ENCODE assay signal across 10 cellular contexts in the genomic region with DNA sequence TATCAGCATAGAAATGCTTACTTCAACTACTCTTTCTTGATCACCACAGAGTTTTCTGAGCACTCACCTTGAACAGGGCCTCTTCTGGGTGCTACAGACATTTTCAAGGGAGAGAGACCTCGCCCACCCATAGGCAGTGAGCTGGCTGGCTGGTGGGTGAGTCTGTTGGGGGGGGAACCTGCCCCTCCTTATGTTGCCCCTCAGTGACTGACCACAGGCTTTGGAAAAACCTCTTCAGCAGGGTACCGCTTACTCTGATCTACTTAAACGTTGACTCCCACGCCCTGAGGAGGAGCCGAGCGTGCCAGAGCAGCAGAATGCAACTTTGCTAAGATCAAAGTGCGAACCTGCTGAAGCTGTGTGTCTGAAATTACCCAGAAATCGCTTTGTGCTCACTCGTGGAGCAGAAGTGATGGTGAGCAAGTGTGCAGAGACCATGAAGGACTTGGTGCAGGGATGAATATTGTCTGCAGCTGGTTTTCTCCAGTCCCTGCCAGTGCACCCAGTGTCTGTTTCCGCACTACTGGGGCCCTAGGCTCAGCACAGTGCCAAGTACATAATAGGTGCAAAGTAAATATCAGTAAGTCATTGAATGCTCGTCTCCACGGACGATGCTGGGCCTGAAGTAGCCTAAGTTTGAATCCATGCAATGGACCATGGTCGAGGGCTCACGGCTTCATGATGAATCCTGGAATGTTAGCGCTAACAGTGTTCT.
A peak's percentile ranks its signal among the peaks of the same experiment; 100 is the strongest.
DNase-seq lines count a peak whose midpoint lies in the region; ATAC-seq and TF ChIP-seq lines count a peak whose summit lies in the region.
"Had no signal": no experiment of that assay in that cellular context is flagged by ENCODE, and none has a peak within 500 bp of the region (broad histone marks: within the 10 kb centered on the region; RNA-seq: fewer than 3 reads in every experiment).

No MANE protein-coding gene starts in this region.

- CTCF ChIA-PET in activated CD4-positive, alpha-beta T cell treated with anti-CD3 and anti-CD28 coated beads, Interleukin-2, amount 10 ng/mL, durations not matched to agents 7 days and 5 days (lab: Charles Lee) = interaction anchor here (0.6 to 1.2 kb wide), 5 partner anchors 10 to 338 kb away, joined by 3 to 4 read pairs (median 3); no protein-coding TSS in a partner anchor

- H3K4me1 ChIP-seq in foreskin keratinocyte = peaks cover 11% of the 10 kb centered on the region

- no peak overlapping the region for H3K27ac ChIP-seq in foreskin keratinocyte

- H3K27me3 Mint-ChIP-seq in activated CD4-positive, alpha-beta T cell treated with anti-CD3 and anti-CD28 coated beads, Interleukin-2, amount 10 ng/mL, durations not matched to agents 7 days and 5 days = no peaks in the 10 kb centered on the region
- H3K27me3 Mint-ChIP-seq in activated naive CD8-positive, alpha-beta T cell treated with anti-CD3 and anti-CD28 coated beads, Interleukin-2, amount 50 U/mL, for 24 hours = no peaks in the 10 kb centered on the region

- POLR2A ChIA-PET in activated CD4-positive, alpha-beta T cell treated with anti-CD3 and anti-CD28 coated beads, Interleukin-2, amount 10 ng/mL, durations not matched to agents 7 days and 5 days (lab: Charles Lee) = no interaction called here

- H3K4me3 Mint-ChIP-seq in activated CD4-positive, alpha-beta T cell treated with anti-CD3 and anti-CD28 coated beads, Interleukin-2, amount 10 ng/mL, durations not matched to agents 7 days and 5 days = peak overlapping the region; percentile 17
- peak overlapping the region; percentile 52 for H3K4me3 Mint-ChIP-seq in activated naive CD8-positive, alpha-beta T cell treated with anti-CD3 and anti-CD28 coated beads, Interleukin-2, amount 50 U/mL, for 24 hours

- peak overlapping the region; percentile 86 for H3K27ac Mint-ChIP-seq in activated CD4-positive, alpha-beta T cell treated with anti-CD3 and anti-CD28 coated beads, Interleukin-2, amount 10 ng/mL, durations not matched to agents 7 days and 5 days
- peak overlapping the region; percentile 90 for H3K27ac Mint-ChIP-seq in activated naive CD8-positive, alpha-beta T cell treated with anti-CD3 and anti-CD28 coated beads, Interleukin-2, amount 50 U/mL, for 24 hours

- peaks cover 71% of the 10 kb centered on the region for H3K4me1 Mint-ChIP-seq in activated CD4-positive, alpha-beta T cell treated with anti-CD3 and anti-CD28 coated beads, Interleukin-2, amount 10 ng/mL, durations not matched to agents 7 days and 5 days
- H3K4me1 Mint-ChIP-seq in activated naive CD8-positive, alpha-beta T cell treated with anti-CD3 and anti-CD28 coated beads, Interleukin-2, amount 50 U/mL, for 24 hours = peaks cover 70% of the 10 kb centered on the region

- peak; percentile 77 for ATAC-seq in activated naive CD8-positive, alpha-beta T cell treated with anti-CD3 and anti-CD28 coated beads, Interleukin-2, amount 50 U/mL, for 24 hours
- ATAC-seq in foreskin keratinocyte = no peak
- ATAC-seq in GM18498 (IDR thresholded peaks at IDR 0.05; ENCODE audit: unreplicated experiment) = no peak

- H3K36me3 Mint-ChIP-seq in activated CD4-positive, alpha-beta T cell treated with anti-CD3 and anti-CD28 coated beads, Interleukin-2, amount 10 ng/mL, durations not matched to agents 7 days and 5 days (ENCODE audit: low read depth) = peaks cover 2% of the 10 kb centered on the region
- H3K36me3 Mint-ChIP-seq in activated naive CD8-positive, alpha-beta T cell treated with anti-CD3 and anti-CD28 coated beads, Interleukin-2, amount 50 U/mL, for 24 hours (ENCODE audit: low read depth) = peaks cover 2% of the 10 kb centered on the region

- TF ChIP-seq CTCF in GM12875 (IDR thresholded peaks at IDR 0.05; ENCODE audit: borderline replicate concordance, insufficient read depth, low read depth, low read length) = no peak
- TF ChIP-seq CTCF in foreskin keratinocyte (conservative IDR thresholded peaks at IDR 0.05) = no peak

- peak overlapping the region; percentile 27 for H3K4me3 ChIP-seq in GM12875 (ENCODE audit: low read depth, low read length)

- H3K27me3 ChIP-seq in foreskin keratinocyte = no peaks in the 10 kb centered on the region

- DNase-seq in activated CD4-positive, alpha-beta T cell treated with anti-CD3 and anti-CD28 coated beads, Interleukin-2, amount 10 ng/mL, durations not matched to agents 7 days and 5 days = peak; percentile 52
- peak; percentile 73 for DNase-seq in activated naive CD8-positive, alpha-beta T cell treated with anti-CD3 and anti-CD28 coated beads, Interleukin-2, amount 50 U/mL, for 24 hours
- DNase-seq in stimulated activated CD4-positive, alpha-beta T cell treated with anti-CD3 and anti-CD28 coated beads, Interleukin-4, amount 100 ng/mL, for 24 hours = peak; percentile 71
- DNase-seq in GM19240 (ENCODE audit: insufficient read length, low spot score) = no peak
- DNase-seq in EL = no peak
- DNase-seq in foreskin keratinocyte = no peak
- DNase-seq: NCI-H345, retina had no signal

- no peaks in the 10 kb centered on the region for H3K9me3 Mint-ChIP-seq in activated CD4-positive, alpha-beta T cell treated with anti-CD3 and anti-CD28 coated beads, Interleukin-2, amount 10 ng/mL, durations not matched to agents 7 days and 5 days
- peaks cover 4% of the 10 kb centered on the region for H3K9me3 Mint-ChIP-seq in activated naive CD8-positive, alpha-beta T cell treated with anti-CD3 and anti-CD28 coated beads, Interleukin-2, amount 50 U/mL, for 24 hours

Comparison
In these comparisons a context has a peak if more than half of its experiments do, and no peak if none do; other contexts are left out.
1. DNase-seq: peak in activated CD4-positive, alpha-beta T cell treated with anti-CD3 and anti-CD28 coated beads, Interleukin-2, amount 10 ng/mL, durations not matched to agents 7 days and 5 days (single experiment), activated naive CD8-positive, alpha-beta T cell treated with anti-CD3 and anti-CD28 coated beads, Interleukin-2, amount 50 U/mL, for 24 hours (single experiment) and stimulated activated CD4-positive, alpha-beta T cell treated with anti-CD3 and anti-CD28 coated beads, Interleukin-4, amount 100 ng/mL, for 24 hours (single experiment); none in GM19240 (single experiment), EL (single experiment) and foreskin keratinocyte (0 of 2).